In genomic region chr1:61240878-61241277, GRCh38 we compare ENCODE assay signal across 18 cellular contexts.
DNase-seq lines count a peak whose midpoint lies in the region; ATAC-seq, FAIRE-seq and TF ChIP-seq lines count a peak whose summit lies in the region.
"Had no signal": no experiment of that assay in that cellular context is flagged by ENCODE, and none has a peak within 500 bp of the region (broad histone marks: within the 10 kb centered on the region; RNA-seq: fewer than 3 reads in every experiment).

No MANE protein-coding gene starts in this region.

- no peak overlapping the region for H3K9ac ChIP-seq in OCI-LY1 (ENCODE audit: low read length)
- H3K9ac ChIP-seq in mucosa of rectum (ENCODE audit: low read depth in 1 of 2, low read length in 2 of 2) = no peak overlapping the region

- no peak for TF ChIP-seq CTCF in OCI-LY1 (IDR thresholded peaks at IDR 0.05; ENCODE audit: low read length)
- TF ChIP-seq CTCF in brain microvascular endothelial cell (IDR thresholded peaks at IDR 0.05; ENCODE audit: low read depth, low read length, missing control alignments) = no peak

- no peaks in the 10 kb centered on the region for H3K79me2 ChIP-seq in OCI-LY1 (ENCODE audit: insufficient read depth, low read length)

- H4K20me1 ChIP-seq in OCI-LY1 (ENCODE audit: insufficient read depth, low read length) = no peaks in the 10 kb centered on the region

- FAIRE-seq in GM12891 (lab: Jason Lieb, UNC) = no peak
- FAIRE-seq: endothelial cell of umbilical vein had no signal

- TF ChIP-seq POLR2A in GM12891 (IDR thresholded peaks at IDR 0.05; ENCODE audit: low read depth, low read length) = no peak

- in situ Hi-C loops in brain microvascular endothelial cell (cut with HindIII; ENCODE audit: low pct_ligation_motif_present, low sequenced_read_pairs) = no loop called here

- H3K9me2 ChIP-seq in OCI-LY1 (ENCODE audit: low read depth, low read length) = no peaks in the 10 kb centered on the region

- peak overlapping the region; percentile 4; the same call in 1 of the 2 replicates for H3K4me2 ChIP-seq in OCI-LY1 (ENCODE audit: low read length)
- H3K4me2 ChIP-seq: GM23338 had no signal

- no peaks in the 10 kb centered on the region for H3F3A ChIP-seq in OCI-LY1 (ENCODE audit: insufficient read depth, low read length)

- H3K4me1 ChIP-seq in OCI-LY1 (ENCODE audit: insufficient read depth, low read length, severe bottlenecking) = peaks cover 22% of the 10 kb centered on the region
- H3K4me1 ChIP-seq in mucosa of rectum (ENCODE audit: control insufficient read depth in 2 of 2, insufficient read depth in 2 of 2, low read length in 2 of 2) = peaks cover 6 to 7% of the 10 kb centered on the region in 2 donors
- H3K4me1 ChIP-seq: BE2C had no signal

- H3K4me3 ChIP-seq in OCI-LY1 (ENCODE audit: low read depth, low read length, poor library complexity, severe bottlenecking) (no peak overlapping the region), mucosa of rectum (ENCODE audit: low read length in 2 of 2) (peak overlapping the region in 1 of 2 donors; percentile 62), brain microvascular endothelial cell (ENCODE audit: low read depth, low read length) (no peak overlapping the region)
- H3K4me3 ChIP-seq: GM23338, testis had no signal

- H3K9me3 ChIP-seq in OCI-LY1 (ENCODE audit: low read length) (no peaks in the 10 kb centered on the region), mucosa of rectum (ENCODE audit: control insufficient read depth in 2 of 2, low read length in 2 of 2) (no peaks in the 10 kb centered on the region)
- H3K9me3 ChIP-seq: BE2C, neutrophil, testis had no signal

- H3K27ac ChIP-seq in OCI-LY1 (ENCODE audit: low read depth, low read length, poor library complexity, severe bottlenecking) = no peak overlapping the region
- H3K27ac ChIP-seq in caudate nucleus (ENCODE audit: low read depth, low read length) = peak overlapping the region; percentile 81
- peak overlapping the region; percentile 41 to 75 for H3K27ac ChIP-seq in mucosa of rectum (ENCODE audit: low read depth in 2 of 2, low read length in 2 of 2)
- peak overlapping the region; percentile 22 for H3K27ac ChIP-seq in substantia nigra (ENCODE audit: low read depth, low read length, poor library complexity, severe bottlenecking)
- H3K27ac ChIP-seq in brain microvascular endothelial cell = no peak overlapping the region
- H3K27ac ChIP-seq: neutrophil had no signal

- DNase-seq in caudate nucleus (lab: John Stamatoyannopoulos, UW) (no peak), substantia nigra (lab: John Stamatoyannopoulos, UW) (no peak), islet precursor cell (no peak), brain microvascular endothelial cell (no peak), GM12891 (ENCODE audit: insufficient read length, low spot score) (no peak)
- DNase-seq: activated gamma-delta T cell treated with Interleukin-2 at 50 U/mL for 16 hours; BE2C; mesendoderm; NCI-H2107; stimulated activated CD4-positive, alpha-beta T cell treated with anti-CD3 and anti-CD28 coated beads, Interleukin-4, amount 100 ng/mL, for 1 hour; testis had no signal

- H3K27me3 ChIP-seq in OCI-LY1 (ENCODE audit: insufficient read depth, low read length) (no peaks in the 10 kb centered on the region), mucosa of rectum (ENCODE audit: control insufficient read depth in 2 of 2, insufficient read depth in 2 of 2, low read length in 2 of 2) (no peaks in the 10 kb centered on the region), brain microvascular endothelial cell (replicated peaks) (no peaks in the 10 kb centered on the region)
- H3K27me3 ChIP-seq: BE2C, neutrophil, testis had no signal

- no peak for ATAC-seq in GM21529 (IDR thresholded peaks at IDR 0.05; ENCODE audit: unreplicated experiment)
- ATAC-seq: activated CD4-positive, CD25-positive, alpha-beta regulatory T cell treated with anti-CD3 and anti-CD28 coated beads, Interleukin-2, amount 50 U/mL, for 24 hours; GM23338 had no signal

- no peak overlapping the region for H2AFZ ChIP-seq in OCI-LY1 (ENCODE audit: low read length)
- H2AFZ ChIP-seq: GM23338 had no signal

- H3K36me3 ChIP-seq in OCI-LY1 (ENCODE audit: insufficient read depth, low read length) (no peaks in the 10 kb centered on the region), mucosa of rectum (ENCODE audit: control insufficient read depth in 2 of 2, insufficient read depth in 2 of 2, low read length in 2 of 2) (no peaks in the 10 kb centered on the region), brain microvascular endothelial cell (replicated peaks) (no peaks in the 10 kb centered on the region)
- H3K36me3 ChIP-seq: BE2C, neutrophil had no signal

TF ChIP-seq in GM12891, 5 proteins besides CTCF, POLR2A, EP300 and RAD21:
- TF ChIP-seq PAX5 (IDR thresholded peaks at IDR 0.05; ENCODE audit: insufficient read depth, low read length, severe bottlenecking) (no peak), SPI1 (IDR thresholded peaks at IDR 0.05; ENCODE audit: low read depth, low read length) (no peak), POU2F2 (IDR thresholded peaks at IDR 0.05; ENCODE audit: low read depth, low read length) (no peak), TAF1 (IDR thresholded peaks at IDR 0.05; ENCODE audit: low read depth, low read length) (no peak), POLR2AphosphoS5 (IDR thresholded peaks at IDR 0.05; ENCODE audit: low read depth, low read length) (no peak)

Comparison
In these comparisons a context has a peak if more than half of its experiments do, and no peak if none do; other contexts are left out.
1. H3K27ac ChIP-seq: peak in caudate nucleus (single experiment), mucosa of rectum (2 of 2) and substantia nigra (single experiment); none in OCI-LY1 (single experiment) and brain microvascular endothelial cell (single experiment).